Comparison of ENCODE assay signal across 7 cellular contexts in the genomic region with DNA sequence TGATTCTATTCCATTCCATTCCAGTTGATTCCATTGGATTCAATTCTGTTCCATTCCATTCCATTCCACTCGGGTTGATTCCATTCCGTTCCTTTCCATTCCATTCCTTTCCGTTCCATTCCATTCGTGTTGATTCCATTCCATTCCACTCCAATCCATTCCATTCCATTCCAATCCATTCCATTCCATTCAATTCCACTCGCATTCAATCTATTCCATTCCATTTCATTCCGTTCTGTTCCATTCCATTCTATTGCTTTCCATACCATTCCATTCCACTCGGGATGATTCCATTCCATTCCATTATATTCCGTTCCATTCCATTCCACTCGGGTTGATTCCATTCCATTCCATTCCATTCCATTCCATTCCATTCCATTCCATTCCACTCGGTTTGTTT.
DNase-seq lines count a peak whose midpoint lies in the region; ATAC-seq and TF ChIP-seq lines count a peak whose summit lies in the region.
"Not testable (repeated sequence)": the region's sequence is repeated elsewhere in the genome, so short reads cannot be mapped to it uniquely, and the experiment has no call there.

No MANE protein-coding gene starts in this region.

- not testable (repeated sequence) for H3K27ac Mint-ChIP-seq in natural killer cell

- DNase-seq in SW480 (ENCODE audit: low spot score) (peak; percentile 55), dedifferentiated amniotic fluid mesenchymal stem cell (ENCODE audit: extremely low spot score) (peak; percentile 93)
- not testable (repeated sequence) for DNase-seq in left cardiac atrium, natural killer cell

- peaks cover 36 to 38% of the 10 kb centered on the region in 2 donors for H3K9me3 Mint-ChIP-seq in natural killer cell

- H3K4me3 Mint-ChIP-seq in natural killer cell, result not testable (repeated sequence)

- ATAC-seq in GM18520 (IDR thresholded peaks at IDR 0.05; ENCODE audit: unreplicated experiment) (peak; percentile 32), HG02610 (IDR thresholded peaks at IDR 0.05; ENCODE audit: unreplicated experiment) (peak; percentile 18), HG03575 (IDR thresholded peaks at IDR 0.05; ENCODE audit: extremely low read depth, insufficient number of reproducible peaks, low FRiP score, unreplicated experiment) (peak; percentile 29), left cardiac atrium (peak; percentile 66 to 75), natural killer cell (peak in 2 of 3 donors; percentile 45 to 64)

- not testable (repeated sequence) for TF ChIP-seq CTCF in natural killer cell (IDR thresholded peaks at IDR 0.05)

- intact Hi-C loops in left cardiac atrium (cut with DNase I); natural killer cell (cut with micrococcal nuclease): not testable (repeated sequence)

- not testable (repeated sequence) for H3K36me3 Mint-ChIP-seq in natural killer cell

- not testable (repeated sequence) for H3K4me1 Mint-ChIP-seq in natural killer cell

- H3K27me3 Mint-ChIP-seq in natural killer cell (ENCODE audit: low read depth in 2 of 2), result not testable (repeated sequence)

Comparison
In these comparisons a context has a peak if more than half of its experiments do, and no peak if none do; other contexts are left out.
1. ATAC-seq: peak in every context shown above with its lines; median percentile 70 in left cardiac atrium; 54 in natural killer cell; 32 in GM18520; 29 in HG03575; 18 in HG02610.